ENCODE assay signal across 7 cellular contexts in genomic region chr15:68352401-68353062, GRCh38.
DNase-seq lines count a peak whose midpoint lies in the region; ATAC-seq, FAIRE-seq and TF ChIP-seq lines count a peak whose summit lies in the region.

No MANE protein-coding gene starts in this region.

- H3K9me3 ChIP-seq in HCT116 (ENCODE audit: control insufficient read depth in 1 of 2, insufficient read depth in 1 of 2, low read depth in 1 of 2, low read length in 2 of 2), result no peaks in the 10 kb centered on the region

- H3K4me1 Mint-ChIP-seq in chondrocyte (ENCODE audit: low read depth), result peaks cover 93% of the 10 kb centered on the region

- H3K36me3 Mint-ChIP-seq in chondrocyte (ENCODE audit: low read depth), result peaks cover 72% of the 10 kb centered on the region

- H3K4me1 ChIP-seq in HCT116 (ENCODE audit: control insufficient read depth in 1 of 2, insufficient read depth in 2 of 2, low read length in 2 of 2), result peaks cover 25 to 65% of the 10 kb centered on the region in 2 experiments

- RAD21 ChIA-PET in HCT116 (lab: Charles Lee; ENCODE audit: low non-redundant PET in 1 of 2, low total read pairs in 2 of 2, uncharacterized antibody in 2 of 2, unreplicated experiment in 2 of 2), result no interaction called here

- no peaks in the 10 kb centered on the region for H3K79me2 ChIP-seq in HCT116 (ENCODE audit: insufficient read depth, low read length)

- H3K27ac Mint-ChIP-seq in chondrocyte (ENCODE audit: unreplicated experiment), result peak overlapping the region; percentile 100

- H3K4me2 ChIP-seq in HCT116 (ENCODE audit: low read length), result peak overlapping the region; percentile 53

- peak; percentile 35 for DNase-seq in HCT116 (ENCODE audit: low read depth, low spot score)
- peak; percentile 15 for DNase-seq in SKM-1 (lab: John Stamatoyannopoulos, UW; ENCODE audit: unreplicated experiment)
- DNase-seq in chondrocyte (ENCODE audit: low spot score), result peak; percentile 73
- DNase-seq in myocyte (ENCODE audit: low read depth), result peak; percentile 95
- peak; percentile 90 for DNase-seq in urothelium cell line (ENCODE audit: low spot score)
- DNase-seq in DMS153 treated with DMSO at 0.1 percent for 48 hours (lab: John Stamatoyannopoulos, UW; ENCODE audit: unreplicated experiment), result no peak

- H3K4me3 Mint-ChIP-seq in chondrocyte (ENCODE audit: unreplicated experiment), result peak overlapping the region; percentile 42

- peak overlapping the region; percentile 71 for H3K27ac ChIP-seq in HCT116 (ENCODE audit: low read depth, low read length)

- peaks cover 5% of the 10 kb centered on the region for H3K9me3 Mint-ChIP-seq in chondrocyte (ENCODE audit: low read depth)

- intact Hi-C loops in HCT116 (cut with micrococcal nuclease), result no loop called here

- no peaks in the 10 kb centered on the region for H3K36me3 ChIP-seq in HCT116 (ENCODE audit: control insufficient read depth in 1 of 2, insufficient read depth in 2 of 2, low read length in 2 of 2)

- FAIRE-seq in urothelium cell line (lab: Jason Lieb, UNC), result no peak

- H4K20me1 ChIP-seq in HCT116 (ENCODE audit: insufficient read depth), result no peaks in the 10 kb centered on the region

- H2AFZ ChIP-seq in HCT116 (ENCODE audit: low read depth, low read length, poor library complexity, severe bottlenecking), result peak overlapping the region; percentile 4

- POLR2A ChIA-PET in HCT116 (lab: Charles Lee), result no interaction called here

- H3K27me3 ChIP-seq in HCT116 (ENCODE audit: insufficient read depth, low read length), result no peaks in the 10 kb centered on the region

- no peaks in the 10 kb centered on the region for H3K27me3 Mint-ChIP-seq in chondrocyte (ENCODE audit: low read depth)

- no peak overlapping the region for H3K4me3 ChIP-seq in HCT116 (replicated peaks in 1 of 2; ENCODE audit: low read depth in 1 of 2, low read length in 2 of 2)

- no peak for TF ChIP-seq POLR2A in HCT116 (IDR thresholded peaks at IDR 0.05; ENCODE audit: borderline replicate concordance, extremely low read depth, insufficient read depth, insufficient read length)

- no peaks in the 10 kb centered on the region for H3K9me2 ChIP-seq in HCT116 (ENCODE audit: insufficient read depth)

- BruUV-seq in HCT116 (replicated peaks; lab: Mats Ljungman, UMichigan), result no TSS peak

- CTCF ChIA-PET in HCT116 (lab: Charles Lee), result interaction anchor here (0.5 to 0.9 kb wide), 3 partner anchors 46 to 1786 kb away, joined by 3 to 5 read pairs (median 5); no protein-coding TSS in a partner anchor

- TF ChIP-seq CTCF in HCT116 (IDR thresholded peaks at IDR 0.05 in 2 of 3, conservative IDR thresholded peaks at IDR 0.05 in 1 of 3; ENCODE audit: borderline replicate concordance in 1 of 3, insufficient read depth in 1 of 3, low read depth in 2 of 3, low read length in 2 of 3) (no peak), chondrocyte (IDR thresholded peaks at IDR 0.05) (no peak)

- peak overlapping the region; percentile 17 for H3K9ac ChIP-seq in HCT116 (ENCODE audit: low read length)

- TF ChIP-seq RAD21 in HCT116 (IDR thresholded peaks at IDR 0.05; ENCODE audit: low read depth), result no peak

- ATAC-seq in HCT116 (peak; percentile 64), GM18520 (IDR thresholded peaks at IDR 0.05; ENCODE audit: unreplicated experiment) (no peak)

TF ChIP-seq in HCT116, 20 proteins besides CTCF, POLR2A, EP300 and RAD21:
- peak; percentile 68 for TF ChIP-seq FOSL1 (IDR thresholded peaks at IDR 0.05; ENCODE audit: low read depth)
- TF ChIP-seq EZH2phosphoT487 (IDR thresholded peaks at IDR 0.05; ENCODE audit: borderline replicate concordance), result no peak
- peak; percentile 61; the same call in 1 of the 2 replicates for TF ChIP-seq JUND (IDR thresholded peaks at IDR 0.05)
